Comparison of ENCODE assay signal across 8 cellular contexts in the genomic region with DNA sequence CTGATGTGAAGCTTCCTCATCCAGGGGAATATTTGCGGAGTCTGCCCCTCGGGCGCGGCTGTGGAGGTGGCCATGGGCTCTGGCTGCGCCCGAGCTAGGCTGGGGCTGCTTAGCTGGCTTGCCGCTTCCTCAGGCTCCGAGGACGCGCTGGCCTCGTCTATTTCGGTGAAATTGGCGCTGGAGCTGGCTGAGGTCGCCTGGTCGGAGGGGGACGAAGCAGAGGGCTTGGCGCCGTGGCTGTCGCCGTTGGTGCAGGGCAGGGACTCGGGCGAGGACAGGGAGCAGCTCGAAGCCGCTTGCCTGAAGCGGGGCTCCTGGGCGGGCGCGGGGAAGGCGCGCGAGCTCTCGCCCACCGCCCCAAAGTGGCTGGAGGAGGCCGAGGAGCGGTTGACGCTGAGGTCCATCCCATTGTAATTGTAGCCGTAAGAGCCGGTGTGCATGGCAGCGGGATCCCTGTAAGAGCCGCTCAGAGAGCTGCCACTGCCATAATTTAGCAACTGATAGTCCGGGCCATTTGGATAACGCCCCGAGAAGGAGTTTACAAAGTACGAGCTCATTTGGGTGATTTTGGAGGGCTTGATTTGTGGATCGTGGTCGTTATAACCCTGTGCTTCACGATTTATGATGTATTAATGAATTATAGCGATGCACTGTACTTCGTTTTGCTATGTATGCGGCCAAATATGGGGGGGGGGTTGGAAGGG. TPM values are rescaled to one million over a fixed set of nuclear protein-coding genes. Genes with fewer than 3 reads are reported as not detected.
DNase-seq lines count a peak whose midpoint lies in the region; ATAC-seq, FAIRE-seq and TF ChIP-seq lines count a peak whose summit lies in the region.

A gene (minus strand): TSS at position 654 of the 704 bp plus-strand sequence. CDS start 97 bp downstream, at position 557.

- POLR2A ChIA-PET in activated CD8-positive, alpha-beta T cell treated with anti-CD3 and anti-CD28 coated beads for 36 hours (lab: Charles Lee) = interaction anchor here (0.5 to 0.9 kb wide), 3 partner anchors 33 to 300 kb away, joined by 3 read pairs; a partner anchor contains a TSS

- H3K27ac Mint-ChIP-seq in activated naive CD4-positive, alpha-beta T cell treated with anti-CD3 and anti-CD28 coated beads, Interleukin-2, amount 10 ng/mL, durations not matched to agents 7 days and 5 days = peak within 1 kb of the TSS; percentile 78
- H3K27ac Mint-ChIP-seq in activated CD8-positive, alpha-beta T cell treated with anti-CD3 and anti-CD28 coated beads for 36 hours = no peak within 1 kb of the TSS

- ATAC-seq in activated CD8-positive, alpha-beta T cell treated with anti-CD3 and anti-CD28 coated beads for 36 hours = no peak
- ATAC-seq in HG02973 (IDR thresholded peaks at IDR 0.05; ENCODE audit: unreplicated experiment) = no peak

- peak; percentile 49 for DNase-seq in activated naive CD4-positive, alpha-beta T cell treated with anti-CD3 and anti-CD28 coated beads, Interleukin-2, amount 10 ng/mL, durations not matched to agents 7 days and 5 days
- no peak for DNase-seq in activated naive CD4-positive, alpha-beta T cell (lab: John Stamatoyannopoulos, UW)
- DNase-seq in activated CD8-positive, alpha-beta T cell treated with anti-CD3 and anti-CD28 coated beads for 36 hours = peak; percentile 40
- no peak for DNase-seq in kidney epithelial cell (ENCODE audit: low read depth)
- no peak for DNase-seq in tibial artery
- DNase-seq in EL = no peak
- DNase-seq in RCC 7860 (ENCODE audit: low spot score) = no peak

- no peak for FAIRE-seq in RCC 7860 (lab: Jason Lieb, UNC)

- peak within 1 kb of the TSS; percentile 72 for H3K4me3 Mint-ChIP-seq in activated naive CD4-positive, alpha-beta T cell treated with anti-CD3 and anti-CD28 coated beads, Interleukin-2, amount 10 ng/mL, durations not matched to agents 7 days and 5 days
- H3K4me3 Mint-ChIP-seq in activated CD8-positive, alpha-beta T cell treated with anti-CD3 and anti-CD28 coated beads for 36 hours = peak within 1 kb of the TSS; percentile 67

- intact Hi-C loops in activated CD8-positive, alpha-beta T cell treated with anti-CD3 and anti-CD28 coated beads for 36 hours (cut with micrococcal nuclease) = no loop called here
- intact Hi-C loops in tibial artery (cut with DNase I; ENCODE audit: low total_unique reads) = no loop called here

- H3K4me1 ChIP-seq in tibial artery = peaks cover 0 to 38% (median 24%) of the 10 kb centered on the region in 4 donors

- no peaks in the 10 kb centered on the region for H3K9me3 Mint-ChIP-seq in activated naive CD4-positive, alpha-beta T cell treated with anti-CD3 and anti-CD28 coated beads, Interleukin-2, amount 10 ng/mL, durations not matched to agents 7 days and 5 days
- no peaks in the 10 kb centered on the region for H3K9me3 Mint-ChIP-seq in activated CD8-positive, alpha-beta T cell treated with anti-CD3 and anti-CD28 coated beads for 36 hours

- H3K36me3 Mint-ChIP-seq in activated naive CD4-positive, alpha-beta T cell treated with anti-CD3 and anti-CD28 coated beads, Interleukin-2, amount 10 ng/mL, durations not matched to agents 7 days and 5 days = no peaks in the 10 kb centered on the region
- no peaks in the 10 kb centered on the region for H3K36me3 Mint-ChIP-seq in activated CD8-positive, alpha-beta T cell treated with anti-CD3 and anti-CD28 coated beads for 36 hours (ENCODE audit: low read depth)

- H3K4me1 Mint-ChIP-seq in activated naive CD4-positive, alpha-beta T cell treated with anti-CD3 and anti-CD28 coated beads, Interleukin-2, amount 10 ng/mL, durations not matched to agents 7 days and 5 days = peaks cover 53% of the 10 kb centered on the region
- H3K4me1 Mint-ChIP-seq in activated CD8-positive, alpha-beta T cell treated with anti-CD3 and anti-CD28 coated beads for 36 hours (ENCODE audit: low read depth) = peaks cover 34% of the 10 kb centered on the region

- H3K27me3 ChIP-seq in kidney epithelial cell (ENCODE audit: control insufficient read depth, insufficient read depth, low read length) = no peaks in the 10 kb centered on the region
- H3K27me3 ChIP-seq in tibial artery = peaks cover 0 to 94% of the 10 kb centered on the region in 2 donors

- H3K36me3 ChIP-seq in kidney epithelial cell (ENCODE audit: control insufficient read depth, insufficient read depth, low read length) = peaks cover 4% of the 10 kb centered on the region
- no peaks in the 10 kb centered on the region for H3K36me3 ChIP-seq in tibial artery

- no peak within 1 kb of the TSS for H3K27ac ChIP-seq in tibial artery

- CTCF ChIA-PET in activated naive CD4-positive, alpha-beta T cell treated with anti-CD3 and anti-CD28 coated beads, Interleukin-2, amount 10 ng/mL, durations not matched to agents 7 days and 5 days (lab: Charles Lee) = interaction anchor here (0.5 to 3.8 kb wide), 38 partner anchors 8 to 567 kb away, joined by 3 to 30 read pairs (median 5); a partner anchor contains a TSS
- CTCF ChIA-PET in activated CD8-positive, alpha-beta T cell treated with anti-CD3 and anti-CD28 coated beads for 36 hours (lab: Charles Lee) = interaction anchor here (0.6 to 5.7 kb wide), 86 partner anchors 14 to 567 kb away, joined by 3 to 59 read pairs (median 5); a partner anchor contains a TSS

- peaks cover 100% of the 10 kb centered on the region for H3K27me3 Mint-ChIP-seq in activated naive CD4-positive, alpha-beta T cell treated with anti-CD3 and anti-CD28 coated beads, Interleukin-2, amount 10 ng/mL, durations not matched to agents 7 days and 5 days
- peaks cover 77% of the 10 kb centered on the region for H3K27me3 Mint-ChIP-seq in activated CD8-positive, alpha-beta T cell treated with anti-CD3 and anti-CD28 coated beads for 36 hours

- H3K4me3 ChIP-seq in kidney epithelial cell (ENCODE audit: low read depth, low read length) = peak within 1 kb of the TSS; percentile 92
- H3K4me3 ChIP-seq in tibial artery = peak within 1 kb of the TSS; percentile 10 to 40

- no peaks in the 10 kb centered on the region for H3K9me3 ChIP-seq in tibial artery

- no peak for TF ChIP-seq CTCF in activated CD8-positive, alpha-beta T cell treated with anti-CD3 and anti-CD28 coated beads for 36 hours (IDR thresholded peaks at IDR 0.05)
- TF ChIP-seq CTCF in kidney epithelial cell (IDR thresholded peaks at IDR 0.05; ENCODE audit: insufficient read depth, low read length, poor library complexity, severe bottlenecking) (no peak), tibial artery (IDR thresholded peaks at IDR 0.05) (no peak)

RNA-seq across cellular contexts. Expression of the gene that starts here (rescaled TPM):
- not detected for total RNA-seq in activated CD8-positive, alpha-beta T cell treated with anti-CD3 and anti-CD28 coated beads for 36 hours
- 3.6 and 3.8 TPM in 2 replicates for total RNA-seq in kidney epithelial cell

Comparison
In these comparisons a context has a peak if more than half of its experiments do, and no peak if none do; other contexts are left out.
1. Peak in DNase-seq in activated CD8-positive, alpha-beta T cell treated with anti-CD3 and anti-CD28 coated beads for 36 hours; RNA of the gene not detected or under 1 TPM.